In genomic region chr10:3123571-3124411, GRCh38 we compare ENCODE assay signal across 16 cellular contexts.
"Had no signal": no experiment of that assay in that cellular context is flagged by ENCODE, and none has a peak within 500 bp of the region (broad histone marks: within the 10 kb centered on the region; RNA-seq: fewer than 3 reads in every experiment).

No MANE protein-coding gene starts in this region.

- H3K4me3 Mint-ChIP-seq: central memory CD8-positive, alpha-beta T cell; mesothelial cell of epicardium had no signal

- H3K36me3 ChIP-seq: uterus had no signal

- H3K27ac Mint-ChIP-seq: mesothelial cell of epicardium had no signal

- H3K4me3 ChIP-seq: esophagus squamous epithelium, sigmoid colon, spleen, thoracic aorta, uterus had no signal

- H3K4me1 ChIP-seq: spleen had no signal

- H3K9me3 ChIP-seq: esophagus squamous epithelium, sigmoid colon, thoracic aorta, uterus had no signal

- FAIRE-seq: endothelial cell of umbilical vein had no signal

- ATAC-seq: activated naive CD4-positive, alpha-beta T cell treated with anti-CD3 and anti-CD28 coated beads, Interleukin-2, amount 50 U/mL, for 72 hours had no signal

- DNase-seq: activated CD4-positive, alpha-beta T cell treated with anti-CD3 and anti-CD28 coated beads for 1 hour; activated CD4-positive, alpha-beta T cell treated with anti-CD3 and anti-CD28 coated beads, Interleukin-2, amount 50 U/mL, for 4 hours; activated gamma-delta T cell; activated T-cell treated with anti-CD3 and anti-CD28 coated beads, Interleukin-2, amount 50 U/mL, for 48 hours; cortex of kidney; effector CD4-positive, alpha-beta T cell; esophagus squamous epithelium; sigmoid colon; spleen; uterus had no signal

- H3K27me3 ChIP-seq: esophagus squamous epithelium, sigmoid colon, spleen, uterus had no signal

- H3K27ac ChIP-seq: esophagus squamous epithelium, sigmoid colon, spleen, thoracic aorta, uterus, VCaP had no signal

- H3K27me3 Mint-ChIP-seq: central memory CD8-positive, alpha-beta T cell had no signal

- H3K9me3 Mint-ChIP-seq: activated naive CD4-positive, alpha-beta T cell treated with anti-CD3 and anti-CD28 coated beads, Interleukin-2, amount 50 U/mL, for 72 hours; central memory CD8-positive, alpha-beta T cell; mesothelial cell of epicardium had no signal

- H3K4me1 Mint-ChIP-seq: central memory CD8-positive, alpha-beta T cell had no signal
